In the genomic region with DNA sequence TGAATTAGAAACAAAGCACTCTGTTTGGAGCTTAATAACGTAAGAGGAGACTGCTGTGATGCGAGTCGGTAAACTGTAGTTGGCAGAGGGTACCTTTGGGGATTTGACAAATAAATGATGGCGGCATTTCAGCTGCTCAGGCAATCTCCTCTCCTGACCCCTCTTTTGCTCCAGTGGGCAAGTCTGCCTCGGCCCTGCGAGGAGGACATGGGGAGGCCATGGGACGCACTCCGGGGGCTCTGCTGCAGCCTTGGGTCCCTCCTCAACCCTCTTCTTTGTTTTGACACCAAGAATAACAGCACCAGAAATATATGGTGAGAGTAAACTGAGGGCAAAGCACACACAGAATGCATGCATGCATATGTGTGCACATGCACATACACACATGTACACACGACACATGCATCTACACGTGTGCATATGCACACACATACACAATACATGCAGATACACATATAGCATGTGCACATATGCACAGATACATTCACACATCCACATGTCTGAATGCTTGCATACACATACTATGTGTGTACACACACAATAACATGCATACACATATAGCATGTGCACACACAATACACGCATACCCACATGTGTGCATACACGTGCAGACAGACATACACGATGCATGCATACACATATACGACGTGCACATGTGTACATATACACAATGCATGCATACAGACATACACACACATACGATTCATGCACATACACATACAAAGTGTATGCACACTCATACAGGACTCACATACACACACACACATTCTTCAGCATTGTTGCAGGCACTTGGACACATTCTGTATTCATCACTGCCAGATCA, we compare ENCODE assay signal across 10 cellular contexts. TPM values are rescaled to one million over a fixed set of nuclear protein-coding genes. Genes with fewer than 3 reads are reported as not detected.
"Had no signal": no experiment of that assay in that cellular context is flagged by ENCODE, and none has a peak within 500 bp of the region (broad histone marks: within the 10 kb centered on the region; RNA-seq: fewer than 3 reads in every experiment).

No MANE protein-coding gene starts in this region.

- H3K4me3 ChIP-seq: right atrium auricular region, thyroid gland had no signal

- H3K36me3 Mint-ChIP-seq: activated naive CD8-positive, alpha-beta T cell had no signal

- H3K27me3 ChIP-seq: thyroid gland had no signal

- H3K4me3 Mint-ChIP-seq: activated naive CD8-positive, alpha-beta T cell; activated T-cell treated with anti-CD3 and anti-CD28 coated beads, Interleukin-2, amount 50 U/mL, for 24 hours had no signal

- H3K36me3 ChIP-seq: right atrium auricular region, thyroid gland had no signal

- ATAC-seq: esophagus mucosa, left colon had no signal

- DNase-seq: activated effector memory CD4-positive, alpha-beta T cell treated with anti-CD3 and anti-CD28 coated beads, Interleukin-2, amount 50 U/mL, for 16 hours; activated T-cell treated with anti-CD3 and anti-CD28 coated beads, Interleukin-2, amount 50 U/mL, for 24 hours; glutamatergic neuron; left colon; small intestine; thyroid gland had no signal

- H3K27ac ChIP-seq: right atrium auricular region, thyroid gland had no signal

- H3K4me1 ChIP-seq: right atrium auricular region had no signal

- H3K27ac Mint-ChIP-seq: activated naive CD8-positive, alpha-beta T cell; activated T-cell treated with anti-CD3 and anti-CD28 coated beads, Interleukin-2, amount 50 U/mL, for 24 hours had no signal

- H3K9me3 ChIP-seq: thyroid gland had no signal

RNA-seq across cellular contexts. Expression of a gene that starts 24.4 kb away (rescaled TPM):
- total RNA-seq: myocyte had no signal
